ENCODE assay signal across 9 cellular contexts in the genomic region with DNA sequence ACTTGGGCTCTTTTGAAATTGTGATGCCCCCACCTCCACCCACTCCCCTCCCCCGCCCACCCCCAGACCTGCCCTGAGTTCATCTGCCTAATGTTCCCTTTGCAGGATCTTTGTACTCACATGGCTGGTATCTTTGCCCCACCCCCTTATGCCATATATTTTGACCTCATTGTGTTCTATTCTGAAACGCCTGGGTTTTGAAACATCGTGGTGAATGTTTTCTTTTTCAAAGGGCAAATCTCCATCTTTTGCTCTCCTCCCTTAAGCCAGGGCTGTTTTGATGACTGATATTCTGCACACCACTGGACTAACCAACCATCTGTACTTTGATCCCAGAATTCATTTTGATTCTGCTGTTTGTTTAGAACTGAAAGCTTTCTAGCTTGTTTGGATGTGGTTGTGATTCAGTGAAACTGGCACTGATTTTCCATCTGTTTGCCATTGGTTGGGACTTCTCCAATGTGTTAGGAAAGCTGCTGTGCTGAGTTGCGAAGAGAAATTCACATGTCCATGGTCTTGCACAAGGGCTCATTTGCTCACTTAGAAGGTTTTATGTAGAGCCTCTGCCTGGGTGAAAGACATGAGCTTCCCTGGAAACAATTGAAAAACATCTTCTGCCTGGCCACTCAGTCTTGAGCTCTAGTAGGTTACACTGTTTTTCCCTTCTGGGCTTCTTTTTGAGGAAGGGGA. TPM values are rescaled to one million over a fixed set of nuclear protein-coding genes. Genes with fewer than 3 reads are reported as not detected.
DNase-seq lines count a peak whose midpoint lies in the region; ATAC-seq and TF ChIP-seq lines count a peak whose summit lies in the region.
"Had no signal": no experiment of that assay in that cellular context is flagged by ENCODE, and none has a peak within 500 bp of the region (broad histone marks: within the 10 kb centered on the region; RNA-seq: fewer than 3 reads in every experiment).

No MANE protein-coding gene starts in this region.

- H3K79me2 ChIP-seq in PC-9 (ENCODE audit: low read depth): peaks cover 5% of the 10 kb centered on the region; the same call in 1 of the 2 replicates

- 0 out of 2 replicates have a peak, but pooled peaks cover 4% of the 10 kb centered on the region for H3F3A ChIP-seq in PC-9 (ENCODE audit: insufficient read depth, low read depth)

- H3K4me1 ChIP-seq in muscle layer of duodenum (ENCODE audit: control insufficient read depth in 1 of 2, insufficient read depth in 2 of 2, low read length in 2 of 2) (peaks cover 10 to 27% of the 10 kb centered on the region in 2 donors), PC-9 (replicated peaks; ENCODE audit: insufficient read depth) (peaks cover 14% of the 10 kb centered on the region)

- POLR2A ChIA-PET in AG04450 (lab: Yijun Ruan, JAX): interaction anchor here (0.6 to 1.9 kb wide), 3 partner anchors 10 to 35 kb away, joined by 5 to 7 read pairs (median 6); partner anchors contain the start of gene SMAP2
- POLR2A ChIA-PET in PC-9 (lab: Charles Lee; ENCODE audit: unreplicated experiment): no interaction called here

- DNase-seq in AG04450 (ENCODE audit: low read depth, low spot score): peak; percentile 85
- peak; percentile 80 for DNase-seq in LHCN-M2 (ENCODE audit: low read depth)
- DNase-seq in coronary artery (ENCODE audit: low spot score): no peak
- no peak for DNase-seq in PC-9
- no peak for DNase-seq in NCI-H1694 treated with DMSO at 0.1 percent for 48 hours (lab: John Stamatoyannopoulos, UW)

- H3K4me3 ChIP-seq in AG04450 (ENCODE audit: low read depth, low read length) (no peak overlapping the region), coronary artery (peak overlapping the region; percentile 33), muscle layer of duodenum (ENCODE audit: low read depth in 1 of 2, low read length in 2 of 2) (peak overlapping the region in 1 of 2 donors; percentile 12), PC-9 (no peak overlapping the region)

- no peaks in the 10 kb centered on the region for H3K9me3 ChIP-seq in AG04450 (ENCODE audit: control insufficient read depth, insufficient read depth, low read length)
- no peaks in the 10 kb centered on the region for H3K9me3 ChIP-seq in muscle layer of duodenum (ENCODE audit: control insufficient read depth in 1 of 2, low read length in 2 of 2)
- H3K9me3 ChIP-seq in PC-9 (ENCODE audit: insufficient read depth, low read depth): no peaks in the 10 kb centered on the region

- H2AFZ ChIP-seq in PC-9: no peak overlapping the region

- no peaks in the 10 kb centered on the region for H4K20me1 ChIP-seq in PC-9 (ENCODE audit: insufficient read depth)

- no peak for ATAC-seq in GM18519 (IDR thresholded peaks at IDR 0.05; ENCODE audit: low FRiP score, unreplicated experiment)
- ATAC-seq in HG03565 (IDR thresholded peaks at IDR 0.05; ENCODE audit: unreplicated experiment): no peak
- ATAC-seq: HCT116 had no signal

- no peak overlapping the region for H3K4me2 ChIP-seq in PC-9

- H3K27me3 ChIP-seq in AG04450 (ENCODE audit: control insufficient read depth, insufficient read depth, low read length) (no peaks in the 10 kb centered on the region), muscle layer of duodenum (ENCODE audit: low read depth, low read length) (no peaks in the 10 kb centered on the region), PC-9 (ENCODE audit: insufficient read depth, low read depth) (no peaks in the 10 kb centered on the region)

- H3K9me2 ChIP-seq in PC-9 (ENCODE audit: insufficient read depth): no peaks in the 10 kb centered on the region

- TF ChIP-seq CTCF in AG04450 (IDR thresholded peaks at IDR 0.05; ENCODE audit: low read depth, low read length) (no peak), coronary artery (IDR thresholded peaks at IDR 0.05) (no peak), PC-9 (conservative IDR thresholded peaks at IDR 0.05) (no peak)

- intact Hi-C loops in PC-9 (cut with micrococcal nuclease; ENCODE audit: unreplicated experiment): no loop called here

- CTCF ChIA-PET in AG04450 (lab: Charles Lee): interaction anchor here (1.1 to 1.5 kb wide), 4 partner anchors 52 to 246 kb away, joined by 4 to 7 read pairs (median 5); no protein-coding TSS in a partner anchor
- CTCF ChIA-PET in PC-9 (lab: Charles Lee): interaction anchor here (0.8 kb wide), 1 partner anchor 48 kb away, joined by 3 read pairs; no protein-coding TSS in a partner anchor

- H3K36me3 ChIP-seq in muscle layer of duodenum (ENCODE audit: control insufficient read depth in 1 of 2, insufficient read depth in 2 of 2, low read length in 2 of 2): no peaks in the 10 kb centered on the region
- no peaks in the 10 kb centered on the region for H3K36me3 ChIP-seq in PC-9 (ENCODE audit: low read depth)

- peak overlapping the region; percentile 33 for H3K27ac ChIP-seq in AG04450 (ENCODE audit: low read depth, low read length)
- H3K27ac ChIP-seq in coronary artery: peak overlapping the region; percentile 48 to 77
- H3K27ac ChIP-seq in muscle layer of duodenum (ENCODE audit: low read length): peak overlapping the region; percentile 61
- no peak overlapping the region for H3K27ac ChIP-seq in PC-9

- no TSS peak for BruUV-seq in PC-9 (replicated peaks; lab: Mats Ljungman, UMichigan)

RNA-seq across cellular contexts. Expression of gene SMAP2, which starts 16.5 kb away (rescaled TPM):
- 22.5 and 24.4 TPM in 2 replicates for polyA plus RNA-seq in AG04450 (2011; rRNA removed)
- 29.0 and 32.0 TPM in 2 replicates for polyA minus RNA-seq in AG04450 (2011; rRNA and poly(A)+ RNA removed)
- total RNA-seq in LHCN-M2 (2014; rRNA removed) (34.9 and 35.1 TPM in 2 replicates), PC-9 (2021) (12.9 and 19.7 TPM in 2 replicates)
- 20.3 TPM for polyA plus RNA-seq in LHCN-M2 (2012)

Comparison
In these comparisons a context has a peak if more than half of its experiments do, and no peak if none do; other contexts are left out.
1. DNase-seq: peak in AG04450 (single experiment) and LHCN-M2 (single experiment); none in coronary artery (single experiment), PC-9 (0 of 2) and NCI-H1694 treated with DMSO at 0.1 percent for 48 hours (single experiment).